Comparison of ENCODE assay signal across 22 cellular contexts in genomic region chr3:124601189-124601588, GRCh38.
A peak's percentile ranks its signal among the peaks of the same experiment; 100 is the strongest.
DNase-seq lines count a peak whose midpoint lies in the region; ATAC-seq and TF ChIP-seq lines count a peak whose summit lies in the region.
"Had no signal": no experiment of that assay in that cellular context is flagged by ENCODE, and none has a peak within 500 bp of the region (broad histone marks: within the 10 kb centered on the region; RNA-seq: fewer than 3 reads in every experiment).

No MANE protein-coding gene starts in this region.

- intact Hi-C loops in HCT116 (cut with micrococcal nuclease), result no loop called here

- no peak for TF ChIP-seq CTCF in HCT116 (IDR thresholded peaks at IDR 0.05 in 2 of 3, conservative IDR thresholded peaks at IDR 0.05 in 1 of 3; ENCODE audit: borderline replicate concordance in 1 of 3, insufficient read depth in 1 of 3, low read depth in 2 of 3, low read length in 2 of 3)

- CTCF ChIA-PET in HCT116 (lab: Charles Lee), result no interaction called here

- H3K4me2 ChIP-seq in HCT116 (ENCODE audit: low read length), result peak overlapping the region; percentile 68

- no peak for TF ChIP-seq POLR2A in HCT116 (IDR thresholded peaks at IDR 0.05; ENCODE audit: borderline replicate concordance, extremely low read depth, insufficient read depth, insufficient read length)

- in situ Hi-C loops in HAP-1 (cut with MboI; ENCODE audit: low sequenced_read_pairs), result no loop called here

- H3K4me3 Mint-ChIP-seq in naive thymus-derived CD8-positive, alpha-beta T cell, result no peak overlapping the region
- H3K4me3 Mint-ChIP-seq: activated CD8-positive, alpha-beta T cell treated with anti-CD3 and anti-CD28 coated beads, Interleukin-2, amount 10 ng/mL, durations not matched to agents 7 days and 5 days; CD4-positive, alpha-beta memory T cell; nephron had no signal

- H3K9me2 ChIP-seq in HCT116 (ENCODE audit: insufficient read depth), result no peaks in the 10 kb centered on the region

- no peaks in the 10 kb centered on the region for H3K79me2 ChIP-seq in HCT116 (ENCODE audit: insufficient read depth, low read length)

- no peaks in the 10 kb centered on the region for H3K9me3 Mint-ChIP-seq in naive thymus-derived CD8-positive, alpha-beta T cell
- H3K9me3 Mint-ChIP-seq: CD4-positive, alpha-beta memory T cell; nephron had no signal

- H3K27ac ChIP-seq in HCT116 (ENCODE audit: low read depth, low read length) (no peak overlapping the region), esophagus (ENCODE audit: low read depth in 2 of 2, low read length in 1 of 2) (peak overlapping the region; percentile 26 to 79)
- H3K27ac ChIP-seq: sigmoid colon, suprapubic skin had no signal

- POLR2A ChIA-PET in HCT116 (lab: Charles Lee), result no interaction called here
- POLR2A ChIA-PET in naive thymus-derived CD8-positive, alpha-beta T cell (lab: Charles Lee), result no interaction called here

- no peak overlapping the region for H3K9ac ChIP-seq in HCT116 (ENCODE audit: low read length)

- 30 to 36% methylated on average over 2 of the region's 2 CpGs for WGBS in esophagus, 2 donors

- TF ChIP-seq RAD21 in HCT116 (IDR thresholded peaks at IDR 0.05; ENCODE audit: low read depth), result no peak

- BruUV-seq in HCT116 (replicated peaks; lab: Mats Ljungman, UMichigan), result no TSS peak

- no peak overlapping the region for H2AFZ ChIP-seq in HCT116 (ENCODE audit: low read depth, low read length, poor library complexity, severe bottlenecking)

- no peaks in the 10 kb centered on the region for H3K4me1 Mint-ChIP-seq in naive thymus-derived CD8-positive, alpha-beta T cell

- H3K4me3 ChIP-seq in HCT116 (replicated peaks in 1 of 2; ENCODE audit: low read depth in 1 of 2, low read length in 2 of 2) (no peak overlapping the region), MG63 (no peak overlapping the region), esophagus (ENCODE audit: low read depth in 1 of 2, low read length in 2 of 2) (no peak overlapping the region), HAP-1 (no peak overlapping the region)
- H3K4me3 ChIP-seq: pancreas, sigmoid colon, suprapubic skin had no signal

- H3K9me3 ChIP-seq in HCT116 (ENCODE audit: control insufficient read depth in 1 of 2, insufficient read depth in 1 of 2, low read depth in 1 of 2, low read length in 2 of 2) (no peaks in the 10 kb centered on the region), MG63 (no peaks in the 10 kb centered on the region), esophagus (ENCODE audit: control insufficient read depth in 2 of 2, insufficient read depth in 1 of 2, low read depth in 1 of 2, low read length in 1 of 2) (no peaks in the 10 kb centered on the region), HAP-1 (no peaks in the 10 kb centered on the region)
- H3K9me3 ChIP-seq: pancreas, sigmoid colon, suprapubic skin had no signal

- H3K4me1 ChIP-seq in HCT116 (ENCODE audit: control insufficient read depth in 1 of 2, insufficient read depth in 2 of 2, low read length in 2 of 2) (peaks cover 19 to 24% of the 10 kb centered on the region in 2 experiments), esophagus (ENCODE audit: control insufficient read depth in 2 of 2, insufficient read depth in 2 of 2, low read length in 1 of 2) (peaks cover 0 to 2% of the 10 kb centered on the region in 2 donors), HAP-1 (no peaks in the 10 kb centered on the region)
- H3K4me1 ChIP-seq: suprapubic skin had no signal

- H3K36me3 ChIP-seq in HCT116 (ENCODE audit: control insufficient read depth in 1 of 2, insufficient read depth in 2 of 2, low read length in 2 of 2) (no peaks in the 10 kb centered on the region), MG63 (no peaks in the 10 kb centered on the region), esophagus (ENCODE audit: control insufficient read depth in 2 of 2, insufficient read depth in 2 of 2, low read length in 1 of 2) (no peaks in the 10 kb centered on the region), HAP-1 (replicated peaks) (no peaks in the 10 kb centered on the region)
- H3K36me3 ChIP-seq: pancreas, sigmoid colon, suprapubic skin had no signal

- DNase-seq in HCT116 (ENCODE audit: low read depth, low spot score) (no peak), MG63 (peak; percentile 71), renal cortical epithelial cell (ENCODE audit: low read depth) (peak; percentile 34), NCI-H524 (lab: John Stamatoyannopoulos, UW) (no peak), NCI-H2227 treated with DMSO at 0.1 percent for 48 hours (lab: John Stamatoyannopoulos, UW) (no peak), HAP-1 (ENCODE audit: low spot score in 2 of 2) (no peak)
- DNase-seq in naive thymus-derived CD8-positive, alpha-beta T cell, result no peak
- DNase-seq: activated CD8-positive, alpha-beta T cell treated with anti-CD3 and anti-CD28 coated beads, Interleukin-2, amount 10 ng/mL, durations not matched to agents 7 days and 5 days; amniotic stem cell; CD4-positive, alpha-beta memory T cell; central memory CD4-positive, alpha-beta T cell; DMS153; IMR-90; NCI-H1694; NCI-H774; pancreas; SHP77 treated with DMSO at 0.1 percent for 48 hours; sigmoid colon had no signal

- no peak overlapping the region for H3K27ac Mint-ChIP-seq in naive thymus-derived CD8-positive, alpha-beta T cell
- H3K27ac Mint-ChIP-seq: activated CD8-positive, alpha-beta T cell treated with anti-CD3 and anti-CD28 coated beads, Interleukin-2, amount 10 ng/mL, durations not matched to agents 7 days and 5 days; nephron had no signal

- no peaks in the 10 kb centered on the region for H4K20me1 ChIP-seq in HCT116 (ENCODE audit: insufficient read depth)

- H3K36me3 Mint-ChIP-seq in naive thymus-derived CD8-positive, alpha-beta T cell, result no peaks in the 10 kb centered on the region

- H3K27me3 ChIP-seq in HCT116 (ENCODE audit: insufficient read depth, low read length), result no peaks in the 10 kb centered on the region
- H3K27me3 ChIP-seq in MG63, result no peaks in the 10 kb centered on the region
- H3K27me3 ChIP-seq in esophagus (ENCODE audit: control insufficient read depth in 1 of 2, insufficient read depth in 2 of 2, low read length in 2 of 2), result no peaks in the 10 kb centered on the region
- no peaks in the 10 kb centered on the region for H3K27me3 ChIP-seq in HAP-1 (ENCODE audit: low read depth)
- H3K27me3 ChIP-seq: pancreas, sigmoid colon, suprapubic skin had no signal

- no peak for ATAC-seq in HCT116
- no peak for ATAC-seq in naive thymus-derived CD8-positive, alpha-beta T cell
- ATAC-seq: activated CD4-positive, CD25-positive, alpha-beta regulatory T cell treated with anti-CD3 and anti-CD28 coated beads, Interleukin-2, amount 50 U/mL, for 24 hours; activated CD8-positive, alpha-beta T cell treated with anti-CD3 and anti-CD28 coated beads, Interleukin-2, amount 10 ng/mL, durations not matched to agents 7 days and 5 days; pancreas had no signal

- RAD21 ChIA-PET in HCT116 (lab: Charles Lee; ENCODE audit: low non-redundant PET in 1 of 2, low total read pairs in 2 of 2, uncharacterized antibody in 2 of 2, unreplicated experiment in 2 of 2), result no interaction called here

- H3K27me3 Mint-ChIP-seq in naive thymus-derived CD8-positive, alpha-beta T cell, result peaks cover 4 to 22% (median 14%) of the 10 kb centered on the region in 5 donors

TF ChIP-seq in HCT116, 20 proteins besides CTCF, POLR2A, EP300 and RAD21:
- TF ChIP-seq REST (IDR thresholded peaks at IDR 0.05; ENCODE audit: low read depth), result no peak
- TF ChIP-seq SIN3A (IDR thresholded peaks at IDR 0.05; ENCODE audit: low read depth), result no peak
- no peak for TF ChIP-seq EZH2phosphoT487 (IDR thresholded peaks at IDR 0.05; ENCODE audit: borderline replicate concordance)
- no peak for TF ChIP-seq ZNF274 (IDR thresholded peaks at IDR 0.05; ENCODE audit: low read depth, low read length)
- no peak for TF ChIP-seq SP1 (IDR thresholded peaks at IDR 0.05; ENCODE audit: low read depth)
- no peak for TF ChIP-seq CEBPB (IDR thresholded peaks at IDR 0.05; ENCODE audit: low read depth)
- TF ChIP-seq FOSL1 (IDR thresholded peaks at IDR 0.05; ENCODE audit: low read depth), result no peak
- TF ChIP-seq JUND (IDR thresholded peaks at IDR 0.05), result no peak
- TF ChIP-seq TCF7L2 (IDR thresholded peaks at IDR 0.05; ENCODE audit: borderline replicate concordance, extremely low read depth, insufficient read depth, insufficient read length), result no peak

Comparison
In these comparisons a context has a peak if more than half of its experiments do, and no peak if none do; other contexts are left out.
1. DNase-seq: peak in MG63 (single experiment) and renal cortical epithelial cell (single experiment); none in HCT116 (single experiment), naive thymus-derived CD8-positive, alpha-beta T cell (0 of 10), NCI-H524 (0 of 2), NCI-H2227 treated with DMSO at 0.1 percent for 48 hours (single experiment) and HAP-1 (0 of 2).